1 cellular context compared by ENCODE assay signal in genomic region chr4:112655270-112655669, GRCh38.
TF ChIP-seq lines count a peak whose summit lies in the region.

No MANE protein-coding gene starts in this region.

TF ChIP-seq in GM12891, 5 proteins besides CTCF, POLR2A, EP300 and RAD21:
- no peak for TF ChIP-seq TAF1 (IDR thresholded peaks at IDR 0.05; ENCODE audit: low read depth, low read length)
- no peak for TF ChIP-seq POU2F2 (IDR thresholded peaks at IDR 0.05; ENCODE audit: low read depth, low read length)
- no peak for TF ChIP-seq PAX5 (IDR thresholded peaks at IDR 0.05; ENCODE audit: insufficient read depth, low read length, severe bottlenecking)
- no peak for TF ChIP-seq POLR2AphosphoS5 (IDR thresholded peaks at IDR 0.05; ENCODE audit: low read depth, low read length)
- TF ChIP-seq SPI1 (IDR thresholded peaks at IDR 0.05; ENCODE audit: low read depth, low read length), result no peak
